Comparison of ENCODE assay signal across 36 cellular contexts in genomic region chr3:32553973-32554372, GRCh38.
"Had no signal": no experiment of that assay in that cellular context is flagged by ENCODE, and none has a peak within 500 bp of the region (broad histone marks: within the 10 kb centered on the region; RNA-seq: fewer than 3 reads in every experiment).

No MANE protein-coding gene starts in this region.

- H3K4me3 ChIP-seq: ascending aorta, cardiac muscle cell had no signal

- H3K36me3 ChIP-seq: ascending aorta, cardiac muscle cell had no signal

- H3K4me3 Mint-ChIP-seq: activated B cell treated with CpG ODN at 0.5 μM for 24 hours; activated CD4-positive, alpha-beta memory T cell treated with anti-CD3 and anti-CD28 coated beads for 36 hours; activated CD4-positive, alpha-beta T cell treated with anti-CD3 and anti-CD28 coated beads, Interleukin-2, amount 10 ng/mL, durations not matched to agents 24 days and 14 days; activated CD8-positive, alpha-beta T cell treated with anti-CD3 and anti-CD28 coated beads for 36 hours; activated naive CD4-positive, alpha-beta T cell treated with anti-CD3 and anti-CD28 coated beads for 36 hours; activated naive CD8-positive, alpha-beta T cell treated with anti-CD3 and anti-CD28 coated beads for 36 hours; activated T-cell treated with anti-CD3 and anti-CD28 coated beads, Interleukin-2, amount 50 U/mL, for 4 hours; activated T-helper 1 cell treated with anti-CD3 and anti-CD28 coated beads, Interleukin-12 subunit alpha, Interleukin-12 subunit beta, Interleukin-2, Interleukin-4 antibody, amounts not matched to agents 30 ng/mL and 10 ng/mL and 1 ng/mL, durations not matched to agents 14 hours and 24 hours and 36 hours; activated T-helper 17 cell treated with anti-CD3 and anti-CD28 coated beads, Interleukin-2, amount 50 U/mL, for 72 hours; brain; central memory CD8-positive, alpha-beta T cell; T-helper 1 cell treated with Interleukin-12 subunit alpha and Interleukin-12 subunit beta and Interleukin-4 antibody, amounts not matched to agents 30 μg/mL and 1 μg/mL, for 36 hours; T-helper 2 cell treated with Interferon-gamma antibody and Interleukin-4, amounts not matched to agents 5 μg/mL and 100 μg/mL, for 36 hours had no signal

- DNase-seq: activated B cell treated with CpG ODN at 0.5 μM for 24 hours; activated CD4-positive, alpha-beta memory T cell treated with anti-CD3 and anti-CD28 coated beads for 36 hours; activated CD4-positive, alpha-beta T cell treated with anti-CD3 and anti-CD28 coated beads for 4 hours; activated CD4-positive, alpha-beta T cell treated with anti-CD3 and anti-CD28 coated beads, Interleukin-2, amount 50 U/mL, for 1 hour; activated CD4-positive, alpha-beta T cell treated with anti-CD3 and anti-CD28 coated beads, Interleukin-2, amount 50 U/mL, for 4 hours; activated CD4-positive, CD25-positive, alpha-beta regulatory T cell treated with anti-CD3 and anti-CD28 coated beads, Interleukin-2, amount 50 U/mL, for 72 hours; activated CD8-positive, alpha-beta memory T cell treated with anti-CD3 and anti-CD28 coated beads, Interleukin-2, amount 50 U/mL, for 4 hours; activated CD8-positive, alpha-beta T cell treated with anti-CD3 and anti-CD28 coated beads for 36 hours; activated effector memory CD4-positive, alpha-beta T cell treated with anti-CD3 and anti-CD28 coated beads, Interleukin-2, amount 50 U/mL, for 16 hours; activated gamma-delta T cell treated with Interleukin-2 at 50 U/mL for 16 hours; activated naive CD4-positive, alpha-beta T cell; activated naive CD4-positive, alpha-beta T cell treated with anti-CD3 and anti-CD28 coated beads for 36 hours; activated naive CD4-positive, alpha-beta T cell treated with anti-CD3 and anti-CD28 coated beads, Interleukin-2, amount 50 U/mL, for 16 hours; activated naive CD8-positive, alpha-beta T cell treated with anti-CD3 and anti-CD28 coated beads for 36 hours; activated T-cell treated with anti-CD3 and anti-CD28 coated beads for 4 hours; activated T-cell treated with anti-CD3 and anti-CD28 coated beads, Interleukin-2, amount 50 U/mL, for 1 hour; activated T-cell treated with anti-CD3 and anti-CD28 coated beads, Interleukin-2, amount 50 U/mL, for 4 hours; amygdala; anterior cingulate cortex; caudate nucleus; cerebellar nuclear complex; T-helper 2 cell; T-helper 9 cell had no signal

- H3K9me3 ChIP-seq: ascending aorta had no signal

- H3K9me3 Mint-ChIP-seq: activated B cell treated with CpG ODN at 0.5 μM for 24 hours; activated CD4-positive, alpha-beta memory T cell treated with anti-CD3 and anti-CD28 coated beads for 36 hours; activated CD4-positive, alpha-beta T cell treated with anti-CD3 and anti-CD28 coated beads, Interleukin-2, amount 10 ng/mL, durations not matched to agents 24 days and 14 days; activated CD8-positive, alpha-beta T cell treated with anti-CD3 and anti-CD28 coated beads for 36 hours; activated naive CD4-positive, alpha-beta T cell treated with anti-CD3 and anti-CD28 coated beads for 36 hours; activated naive CD4-positive, alpha-beta T cell treated with anti-CD3 and anti-CD28 coated beads, Interleukin-2, amount 50 U/mL, for 72 hours; activated naive CD8-positive, alpha-beta T cell treated with anti-CD3 and anti-CD28 coated beads for 36 hours; activated T-cell treated with anti-CD3 and anti-CD28 coated beads, Interleukin-2, amount 50 U/mL, for 4 hours; activated T-helper 1 cell treated with anti-CD3 and anti-CD28 coated beads, Interleukin-12 subunit alpha, Interleukin-12 subunit beta, Interleukin-2, Interleukin-4 antibody, amounts not matched to agents 30 ng/mL and 10 ng/mL and 1 ng/mL, durations not matched to agents 14 hours and 24 hours and 36 hours; activated T-helper 17 cell treated with anti-CD3 and anti-CD28 coated beads, Interleukin-2, amount 50 U/mL, for 72 hours; brain; central memory CD8-positive, alpha-beta T cell; T-helper 1 cell treated with Interleukin-12 subunit alpha and Interleukin-12 subunit beta and Interleukin-4 antibody, amounts not matched to agents 30 μg/mL and 1 μg/mL, for 36 hours; T-helper 2 cell treated with Interferon-gamma antibody and Interleukin-4, amounts not matched to agents 5 μg/mL and 100 μg/mL, for 36 hours had no signal

- ATAC-seq: activated CD8-positive, alpha-beta T cell treated with anti-CD3 and anti-CD28 coated beads for 36 hours; activated naive CD4-positive, alpha-beta T cell treated with anti-CD3 and anti-CD28 coated beads, Interleukin-2, amount 50 U/mL, for 72 hours; activated T-cell treated with anti-CD3 and anti-CD28 coated beads, Interleukin-2, amount 50 U/mL, for 4 hours; activated T-helper 17 cell treated with anti-CD3 and anti-CD28 coated beads, Interleukin-2, amount 50 U/mL, for 72 hours had no signal

- H3K27me3 ChIP-seq: ascending aorta, cardiac muscle cell had no signal

- H3K27me3 Mint-ChIP-seq: activated B cell treated with CpG ODN at 0.5 μM for 24 hours; activated CD4-positive, alpha-beta memory T cell treated with anti-CD3 and anti-CD28 coated beads for 36 hours; activated CD4-positive, alpha-beta T cell treated with anti-CD3 and anti-CD28 coated beads, Interleukin-2, amount 10 ng/mL, durations not matched to agents 24 days and 14 days; activated CD8-positive, alpha-beta T cell treated with anti-CD3 and anti-CD28 coated beads for 36 hours; activated naive CD8-positive, alpha-beta T cell treated with anti-CD3 and anti-CD28 coated beads for 36 hours; activated T-helper 17 cell treated with anti-CD3 and anti-CD28 coated beads, Interleukin-2, amount 50 U/mL, for 72 hours; brain; central memory CD8-positive, alpha-beta T cell had no signal

- H3K36me3 Mint-ChIP-seq: activated naive CD4-positive, alpha-beta T cell treated with anti-CD3 and anti-CD28 coated beads, Interleukin-2, amount 50 U/mL, for 72 hours had no signal

- H3K27ac Mint-ChIP-seq: activated B cell treated with CpG ODN at 0.5 μM for 24 hours; activated CD4-positive, alpha-beta memory T cell treated with anti-CD3 and anti-CD28 coated beads for 36 hours; activated CD4-positive, alpha-beta T cell treated with anti-CD3 and anti-CD28 coated beads, Interleukin-2, amount 10 ng/mL, durations not matched to agents 24 days and 14 days; activated CD8-positive, alpha-beta T cell treated with anti-CD3 and anti-CD28 coated beads for 36 hours; activated naive CD4-positive, alpha-beta T cell treated with anti-CD3 and anti-CD28 coated beads for 36 hours; activated naive CD4-positive, alpha-beta T cell treated with anti-CD3 and anti-CD28 coated beads, Interleukin-2, amount 50 U/mL, for 72 hours; activated naive CD8-positive, alpha-beta T cell treated with anti-CD3 and anti-CD28 coated beads for 36 hours; activated T-helper 1 cell treated with anti-CD3 and anti-CD28 coated beads, Interleukin-12 subunit alpha, Interleukin-12 subunit beta, Interleukin-2, Interleukin-4 antibody, amounts not matched to agents 30 ng/mL and 10 ng/mL and 1 ng/mL, durations not matched to agents 14 hours and 24 hours and 36 hours; activated T-helper 17 cell treated with anti-CD3 and anti-CD28 coated beads, Interleukin-2, amount 50 U/mL, for 72 hours; brain; T-helper 1 cell treated with Interleukin-12 subunit alpha and Interleukin-12 subunit beta and Interleukin-4 antibody, amounts not matched to agents 30 μg/mL and 1 μg/mL, for 36 hours; T-helper 2 cell treated with Interferon-gamma antibody and Interleukin-4, amounts not matched to agents 5 μg/mL and 100 μg/mL, for 36 hours had no signal

- FAIRE-seq: bronchial epithelial cell, TTC549 had no signal

- H3K27ac ChIP-seq: ascending aorta, cardiac muscle cell, VCaP had no signal
